In the genomic region with DNA sequence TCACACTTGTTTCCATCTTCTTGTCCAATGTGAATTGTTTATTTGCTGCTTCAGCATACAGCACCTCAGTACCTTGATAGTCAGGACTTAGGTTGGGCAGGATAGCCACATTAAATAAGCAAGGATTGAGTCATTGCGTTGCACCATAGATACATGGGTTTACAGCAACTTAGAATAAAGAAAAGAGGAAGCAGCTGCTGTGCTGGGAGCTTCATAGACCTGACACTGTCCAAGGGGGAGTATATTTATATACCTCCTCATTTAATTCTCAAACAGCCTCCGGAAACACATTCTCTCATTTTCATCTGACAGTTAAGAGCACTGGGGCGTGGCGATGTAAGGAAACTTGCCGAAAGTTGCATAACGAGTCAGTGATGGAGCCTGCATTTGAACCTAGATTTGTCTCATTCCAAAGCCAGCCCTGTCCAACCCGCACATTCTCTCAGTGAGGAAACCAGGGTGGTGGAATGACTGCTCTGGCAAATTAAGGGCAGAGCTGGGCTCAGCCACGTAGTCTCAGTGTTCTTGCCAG, we compare ENCODE assay signal across 8 cellular contexts. TPM values are rescaled to one million over a fixed set of nuclear protein-coding genes. Genes with fewer than 3 reads are reported as not detected.
DNase-seq lines count a peak whose midpoint lies in the region; ATAC-seq and TF ChIP-seq lines count a peak whose summit lies in the region.

No MANE protein-coding gene starts in this region.

- DNase-seq in AML-193 (lab: John Stamatoyannopoulos, UW): peak; percentile 99
- peak; percentile 20 for DNase-seq in GM19238 (ENCODE audit: insufficient read length, low spot score)
- DNase-seq in SW480 (ENCODE audit: low spot score): peak; percentile 26
- DNase-seq in NCI-H82 treated with DMSO at 0.1 percent for 48 hours (lab: John Stamatoyannopoulos, UW; ENCODE audit: unreplicated experiment): no peak
- DNase-seq in colonic mucosa: no peak

- H3K27ac ChIP-seq in gastroesophageal sphincter: no peak overlapping the region
- no peak overlapping the region for H3K27ac ChIP-seq in colonic mucosa

- no peak for TF ChIP-seq EP300 in gastroesophageal sphincter (IDR thresholded peaks at IDR 0.05)

- H3K36me3 ChIP-seq in gastroesophageal sphincter (no peaks in the 10 kb centered on the region), colonic mucosa (no peaks in the 10 kb centered on the region)

- H3K9me3 ChIP-seq in gastroesophageal sphincter (no peaks in the 10 kb centered on the region), colonic mucosa (no peaks in the 10 kb centered on the region)

- H3K4me1 ChIP-seq in gastroesophageal sphincter (no peaks in the 10 kb centered on the region), colonic mucosa (no peaks in the 10 kb centered on the region)

- 75 to 80% methylated on average over 2 to 8 of the region's 8 CpGs for WGBS in gastroesophageal sphincter (ENCODE audit: low coverage in 1 of 2), 2 donors

- no peak overlapping the region for H3K9ac ChIP-seq in colonic mucosa (ENCODE audit: low read depth in 2 of 2, low read length in 2 of 2)

- intact Hi-C loops in colonic mucosa (cut with DNase I): loop anchor here (10.0 kb wide), 1 partner anchor 597 kb away; no protein-coding TSS in a partner anchor

- H3K27me3 ChIP-seq in gastroesophageal sphincter (no peaks in the 10 kb centered on the region), colonic mucosa (no peaks in the 10 kb centered on the region)

- H3K4me3 ChIP-seq in gastroesophageal sphincter (no peak overlapping the region), colonic mucosa (no peak overlapping the region)

- peak; percentile 87 for ATAC-seq in HG03354 (IDR thresholded peaks at IDR 0.05; ENCODE audit: poor library complexity, severe bottlenecking, unreplicated experiment)
- ATAC-seq in gastroesophageal sphincter: peak; percentile 57
- ATAC-seq in HG02840 (IDR thresholded peaks at IDR 0.05; ENCODE audit: low FRiP score, unreplicated experiment): no peak

- no peak for TF ChIP-seq POLR2A in gastroesophageal sphincter (IDR thresholded peaks at IDR 0.05)

- TF ChIP-seq CTCF in gastroesophageal sphincter (IDR thresholded peaks at IDR 0.05) (no peak), colonic mucosa (IDR thresholded peaks at IDR 0.05) (no peak)

RNA-seq across cellular contexts. Expression of gene UBASH3B, which starts 42.2 kb away (rescaled TPM):
- 1 to 10 TPM; 1.8 to 6.6 (median 3.4) TPM for total RNA-seq in gastroesophageal sphincter
- total RNA-seq in colonic mucosa: 1 to 10 TPM; 3.7 to 5.8 TPM

Comparison
In these comparisons a context has a peak if more than half of its experiments do, and no peak if none do; other contexts are left out.
1. DNase-seq: peak in AML-193 (2 of 2), GM19238 (single experiment) and SW480 (single experiment); none in NCI-H82 treated with DMSO at 0.1 percent for 48 hours (single experiment) and colonic mucosa (single experiment).